31 cellular contexts compared by ENCODE assay signal in the genomic region with DNA sequence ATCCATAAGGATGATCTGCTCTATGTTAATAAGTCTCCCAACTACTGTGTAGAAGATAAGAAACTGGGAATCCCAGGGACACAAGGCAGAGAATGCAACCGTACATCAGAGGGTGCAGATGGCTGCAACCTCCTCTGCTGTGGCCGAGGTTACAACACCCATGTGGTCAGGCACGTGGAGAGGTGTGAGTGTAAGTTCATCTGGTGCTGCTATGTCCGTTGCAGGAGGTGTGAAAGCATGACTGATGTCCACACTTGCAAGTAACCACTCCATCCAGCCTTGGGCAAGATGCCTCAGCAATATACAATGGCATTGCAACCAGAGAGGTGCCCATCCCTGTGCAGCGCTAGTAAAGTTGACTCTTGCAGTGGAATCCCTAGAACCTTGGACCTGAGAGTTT. TPM values are rescaled to one million over a fixed set of nuclear protein-coding genes. Genes with fewer than 3 reads are reported as not detected.
"Had no signal": no experiment of that assay in that cellular context is flagged by ENCODE, and none has a peak within 500 bp of the region (broad histone marks: within the 10 kb centered on the region; RNA-seq: fewer than 3 reads in every experiment).

No MANE protein-coding gene starts in this region.

- H3K4me3 ChIP-seq: breast epithelium, colonic mucosa, dorsolateral prefrontal cortex, hepatocyte, left ventricle myocardium inferior, upper lobe of left lung had no signal

- ATAC-seq: activated CD8-positive, alpha-beta T cell treated with anti-CD3 and anti-CD28 coated beads, Interleukin-2, amount 10 ng/mL, durations not matched to agents 7 days and 5 days; effector memory CD8-positive, alpha-beta T cell; esophagus mucosa; naive thymus-derived CD8-positive, alpha-beta T cell had no signal

- H3K27ac ChIP-seq: breast epithelium, colonic mucosa, dorsolateral prefrontal cortex, hepatocyte, left ventricle myocardium inferior, upper lobe of left lung, WERI-Rb-1 had no signal

- H3K9me3 Mint-ChIP-seq: central memory CD8-positive, alpha-beta T cell; effector memory CD8-positive, alpha-beta T cell; immature natural killer cell; mesothelial cell of epicardium; naive thymus-derived CD8-positive, alpha-beta T cell; T-helper 2 cell treated with Interferon-gamma antibody and Interleukin-4, amounts not matched to agents 5 μg/mL and 100 μg/mL, for 36 hours had no signal

- H3K4me1 ChIP-seq: breast epithelium, colonic mucosa, left ventricle myocardium inferior, upper lobe of left lung had no signal

- FAIRE-seq: endothelial cell of umbilical vein, frontal cortex, TTC549 had no signal

- H3K36me3 ChIP-seq: breast epithelium, colonic mucosa, left ventricle myocardium inferior, upper lobe of left lung, WERI-Rb-1 had no signal

- H3K27me3 Mint-ChIP-seq: activated naive CD8-positive, alpha-beta T cell had no signal

- DNase-seq: activated CD4-positive, alpha-beta T cell treated with anti-CD3 and anti-CD28 coated beads, Interleukin-2, amount 50 U/mL, for 1 hour; activated CD4-positive, CD25-positive, alpha-beta regulatory T cell treated with anti-CD3 and anti-CD28 coated beads, Interleukin-2, amount 50 U/mL, for 72 hours; activated CD8-positive, alpha-beta T cell treated with anti-CD3 and anti-CD28 coated beads, Interleukin-2, amount 10 ng/mL, durations not matched to agents 7 days and 5 days; amniotic stem cell; colonic mucosa; dorsolateral prefrontal cortex; effector memory CD8-positive, alpha-beta T cell; glutamatergic neuron; immature natural killer cell; left ventricle myocardium inferior; naive thymus-derived CD8-positive, alpha-beta T cell; retina; stimulated activated CD4-positive, alpha-beta T cell treated with anti-CD3 and anti-CD28 coated beads, Interleukin-2, amount 100 ng/mL, for 48 hours; stimulated activated CD8-positive, alpha-beta memory T cell treated with anti-CD3 and anti-CD28 coated beads, Interleukin-4, amount 100 ng/mL, for 48 hours; stimulated activated naive CD4-positive, alpha-beta T cell treated with Interleukin-2 at 50 U/mL for 16 hours; upper lobe of left lung; WERI-Rb-1 had no signal

- H3K27ac Mint-ChIP-seq: activated CD8-positive, alpha-beta T cell treated with anti-CD3 and anti-CD28 coated beads, Interleukin-2, amount 10 ng/mL, durations not matched to agents 7 days and 5 days; activated naive CD8-positive, alpha-beta T cell; effector memory CD8-positive, alpha-beta T cell; mesothelial cell of epicardium; naive thymus-derived CD8-positive, alpha-beta T cell; progenitor cell of endocrine pancreas; T-helper 2 cell treated with Interferon-gamma antibody and Interleukin-4, amounts not matched to agents 5 μg/mL and 100 μg/mL, for 36 hours had no signal

- H3K36me3 Mint-ChIP-seq: mesothelial cell of epicardium had no signal

- H3K27me3 ChIP-seq: colonic mucosa, upper lobe of left lung had no signal

- H3K9me3 ChIP-seq: breast epithelium, colonic mucosa, left ventricle myocardium inferior, upper lobe of left lung had no signal

- H3K4me3 Mint-ChIP-seq: activated CD8-positive, alpha-beta T cell treated with anti-CD3 and anti-CD28 coated beads, Interleukin-2, amount 10 ng/mL, durations not matched to agents 7 days and 5 days; activated naive CD8-positive, alpha-beta T cell; central memory CD8-positive, alpha-beta T cell; effector memory CD8-positive, alpha-beta T cell; immature natural killer cell; mesothelial cell of epicardium; naive thymus-derived CD8-positive, alpha-beta T cell; T-helper 2 cell treated with Interferon-gamma antibody and Interleukin-4, amounts not matched to agents 5 μg/mL and 100 μg/mL, for 36 hours had no signal

- H2AFZ ChIP-seq: hepatocyte had no signal

- H3K79me2 ChIP-seq: hepatocyte had no signal

- H3K4me1 Mint-ChIP-seq: central memory CD8-positive, alpha-beta T cell had no signal

- H3K4me2 ChIP-seq: hepatocyte had no signal

RNA-seq across cellular contexts. Expression of a gene that starts 10.3 kb away (rescaled TPM):
- total RNA-seq: activated CD8-positive, alpha-beta T cell treated with anti-CD3 and anti-CD28 coated beads, Interleukin-2, amount 10 ng/mL, durations not matched to agents 7 days and 5 days; endothelial cell of umbilical vein; kidney epithelial cell; left ventricle myocardium inferior; lung microvascular endothelial cell; progenitor cell of endocrine pancreas; subcutaneous adipose tissue; upper lobe of left lung had no signal
- polyA plus RNA-seq: endothelial cell of umbilical vein; immature natural killer cell; naive thymus-derived CD8-positive, alpha-beta T cell had no signal
